In the genomic region with DNA sequence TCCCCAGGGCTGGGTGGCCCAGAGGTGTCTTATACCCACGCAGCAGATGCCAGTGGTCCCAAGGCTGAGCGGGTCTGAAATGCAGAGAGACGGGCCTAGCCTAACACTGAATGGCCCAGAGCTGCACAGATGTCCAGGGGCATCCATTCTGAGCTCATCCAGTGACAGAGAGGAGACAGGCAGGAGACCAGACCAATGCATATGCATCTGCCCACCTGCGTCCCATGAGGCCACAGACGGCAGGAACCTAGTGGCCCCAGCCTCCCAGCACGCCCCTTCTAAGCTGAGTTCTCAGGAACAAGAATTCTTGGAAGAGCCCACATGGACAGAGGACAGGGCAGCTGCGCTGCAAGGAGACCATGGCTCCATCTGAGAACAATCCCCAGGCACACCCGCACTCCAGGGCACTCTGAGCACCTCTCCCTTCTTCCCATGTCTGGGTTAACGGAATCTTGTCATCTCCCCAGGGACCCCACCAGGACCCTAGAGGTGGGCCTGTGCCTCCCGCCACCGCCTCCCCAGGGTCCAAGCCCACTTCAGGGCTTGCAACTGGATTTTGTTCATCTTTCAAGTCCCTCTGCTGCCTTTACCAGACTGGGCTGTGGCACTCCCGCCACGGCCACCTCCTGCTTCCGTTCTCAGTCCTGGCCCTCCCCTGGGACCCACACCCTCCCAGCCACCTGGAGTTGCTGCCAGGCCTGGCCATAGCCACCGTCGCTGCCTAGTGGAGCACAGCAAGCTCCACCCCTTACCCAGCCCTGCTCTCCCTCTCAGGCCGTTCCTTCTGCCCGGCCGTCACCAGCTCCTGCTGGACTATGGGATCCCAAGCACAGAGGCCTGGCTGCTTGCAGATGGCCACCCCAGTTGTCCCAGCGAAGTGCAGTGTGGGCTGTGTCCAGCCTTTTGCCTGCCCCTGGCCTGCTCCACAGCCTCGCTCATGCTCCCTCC, we compare ENCODE assay signal across 11 cellular contexts. TPM values are rescaled to one million over a fixed set of nuclear protein-coding genes. Genes with fewer than 3 reads are reported as not detected.
A peak's percentile ranks its signal among the peaks of the same experiment; 100 is the strongest.
DNase-seq lines count a peak whose midpoint lies in the region; ATAC-seq and TF ChIP-seq lines count a peak whose summit lies in the region.
"Had no signal": no experiment of that assay in that cellular context is flagged by ENCODE, and none has a peak within 500 bp of the region (broad histone marks: within the 10 kb centered on the region; RNA-seq: fewer than 3 reads in every experiment).

No MANE protein-coding gene starts in this region.

- BruUV-seq in A673 (replicated peaks; lab: Mats Ljungman, UMichigan): no TSS peak

- POLR2A ChIA-PET in activated CD4-positive, alpha-beta memory T cell treated with anti-CD3 and anti-CD28 coated beads, Interleukin-2, amount 10 ng/mL, durations not matched to agents 7 days and 5 days (lab: Charles Lee): no interaction called here
- POLR2A ChIA-PET in activated CD4-positive, alpha-beta memory T cell treated with anti-CD3 and anti-CD28 coated beads for 36 hours (lab: Charles Lee): no interaction called here
- POLR2A ChIA-PET in A673 (lab: Charles Lee; ENCODE audit: low non-redundant PET): no interaction called here

- no peaks in the 10 kb centered on the region for H3K36me3 ChIP-seq in WERI-Rb-1
- no peaks in the 10 kb centered on the region for H3K36me3 ChIP-seq in A673 (ENCODE audit: insufficient read depth, low read length, poor library complexity, severe bottlenecking)

- H3K9me3 Mint-ChIP-seq in activated CD4-positive, alpha-beta memory T cell treated with anti-CD3 and anti-CD28 coated beads, Interleukin-2, amount 10 ng/mL, durations not matched to agents 7 days and 5 days: no peaks in the 10 kb centered on the region
- H3K9me3 Mint-ChIP-seq in activated CD4-positive, alpha-beta memory T cell treated with anti-CD3 and anti-CD28 coated beads for 36 hours: no peaks in the 10 kb centered on the region
- H3K9me3 Mint-ChIP-seq: WTC11 had no signal

- H3K27ac ChIP-seq in WERI-Rb-1 (no peak overlapping the region), A673 (ENCODE audit: low read depth, low read length, poor library complexity, severe bottlenecking) (no peak overlapping the region)
- H3K27ac ChIP-seq: body of pancreas had no signal

- peaks cover 7% of the 10 kb centered on the region for H3K4me1 Mint-ChIP-seq in activated CD4-positive, alpha-beta memory T cell treated with anti-CD3 and anti-CD28 coated beads, Interleukin-2, amount 10 ng/mL, durations not matched to agents 7 days and 5 days
- peaks cover 13% of the 10 kb centered on the region for H3K4me1 Mint-ChIP-seq in activated CD4-positive, alpha-beta memory T cell treated with anti-CD3 and anti-CD28 coated beads for 36 hours (ENCODE audit: low read depth)

- H3K4me3 Mint-ChIP-seq in activated CD4-positive, alpha-beta memory T cell treated with anti-CD3 and anti-CD28 coated beads, Interleukin-2, amount 10 ng/mL, durations not matched to agents 7 days and 5 days: no peak overlapping the region
- H3K4me3 Mint-ChIP-seq in activated CD4-positive, alpha-beta memory T cell treated with anti-CD3 and anti-CD28 coated beads for 36 hours: no peak overlapping the region
- H3K4me3 Mint-ChIP-seq: WTC11 had no signal

- H3K9me3 ChIP-seq in WERI-Rb-1 (ENCODE audit: severe bottlenecking) (no peaks in the 10 kb centered on the region), A673 (ENCODE audit: low read depth, low read length, poor library complexity, severe bottlenecking) (no peaks in the 10 kb centered on the region)
- H3K9me3 ChIP-seq: body of pancreas had no signal

- no peaks in the 10 kb centered on the region for H3K36me3 Mint-ChIP-seq in activated CD4-positive, alpha-beta memory T cell treated with anti-CD3 and anti-CD28 coated beads, Interleukin-2, amount 10 ng/mL, durations not matched to agents 7 days and 5 days (ENCODE audit: low read depth)
- H3K36me3 Mint-ChIP-seq in activated CD4-positive, alpha-beta memory T cell treated with anti-CD3 and anti-CD28 coated beads for 36 hours: no peaks in the 10 kb centered on the region
- H3K36me3 Mint-ChIP-seq: WTC11 had no signal

- H3K27me3 ChIP-seq in WERI-Rb-1 (ENCODE audit: insufficient read depth, low read depth, severe bottlenecking): peaks cover 33% of the 10 kb centered on the region
- H3K27me3 ChIP-seq in A673 (replicated peaks; ENCODE audit: insufficient read depth, low read depth, low read length, poor library complexity): peaks cover 86% of the 10 kb centered on the region

- H3K4me1 ChIP-seq in A673 (ENCODE audit: insufficient read depth, low read length, poor library complexity, severe bottlenecking): no peaks in the 10 kb centered on the region

- H3K4me3 ChIP-seq in WERI-Rb-1 (ENCODE audit: low read depth, low read length) (no peak overlapping the region), A673 (ENCODE audit: low read depth, low read length, poor library complexity, severe bottlenecking) (no peak overlapping the region)
- H3K4me3 ChIP-seq: body of pancreas had no signal

- no peak overlapping the region for H3K27ac Mint-ChIP-seq in activated CD4-positive, alpha-beta memory T cell treated with anti-CD3 and anti-CD28 coated beads, Interleukin-2, amount 10 ng/mL, durations not matched to agents 7 days and 5 days
- no peak overlapping the region for H3K27ac Mint-ChIP-seq in activated CD4-positive, alpha-beta memory T cell treated with anti-CD3 and anti-CD28 coated beads for 36 hours
- H3K27ac Mint-ChIP-seq: WTC11 had no signal

- CTCF ChIA-PET in activated CD4-positive, alpha-beta memory T cell treated with anti-CD3 and anti-CD28 coated beads, Interleukin-2, amount 10 ng/mL, durations not matched to agents 7 days and 5 days (lab: Charles Lee): no interaction called here
- CTCF ChIA-PET in activated CD4-positive, alpha-beta memory T cell treated with anti-CD3 and anti-CD28 coated beads for 36 hours (lab: Charles Lee): no interaction called here
- CTCF ChIA-PET in A673 (lab: Charles Lee): no interaction called here

- intact Hi-C loops in activated CD4-positive, alpha-beta memory T cell treated with anti-CD3 and anti-CD28 coated beads for 36 hours (cut with micrococcal nuclease): no loop called here
- intact Hi-C loops in sciatic nerve (cut with DNase I): no loop called here
- intact Hi-C loops in A673 (cut with micrococcal nuclease; ENCODE audit: unreplicated experiment): no loop called here

- H3K27me3 Mint-ChIP-seq in activated CD4-positive, alpha-beta memory T cell treated with anti-CD3 and anti-CD28 coated beads, Interleukin-2, amount 10 ng/mL, durations not matched to agents 7 days and 5 days: peaks cover 48% of the 10 kb centered on the region
- H3K27me3 Mint-ChIP-seq in activated CD4-positive, alpha-beta memory T cell treated with anti-CD3 and anti-CD28 coated beads for 36 hours: peaks cover 37% of the 10 kb centered on the region

- ATAC-seq in HG02678 (IDR thresholded peaks at IDR 0.05; ENCODE audit: unreplicated experiment): peak; percentile 60
- no peak for ATAC-seq in sciatic nerve
- ATAC-seq: body of pancreas, WTC11 had no signal

- DNase-seq in activated CD4-positive, alpha-beta memory T cell treated with anti-CD3 and anti-CD28 coated beads, Interleukin-2, amount 10 ng/mL, durations not matched to agents 7 days and 5 days: peak; percentile 14
- DNase-seq in activated CD4-positive, alpha-beta memory T cell treated with anti-CD3 and anti-CD28 coated beads for 36 hours: no peak
- peak; percentile 14 for DNase-seq in WERI-Rb-1
- DNase-seq in sciatic nerve (ENCODE audit: low spot score): peak; percentile 47
- no peak for DNase-seq in A673 (ENCODE audit: low spot score)
- DNase-seq in LoVo (ENCODE audit: low spot score): no peak
- no peak for DNase-seq in occipital lobe (lab: John Stamatoyannopoulos, UW)

- TF ChIP-seq CTCF in WERI-Rb-1 (IDR thresholded peaks at IDR 0.05; ENCODE audit: low read depth, low read length) (no peak), A673 (conservative IDR thresholded peaks at IDR 0.05; ENCODE audit: low read depth, low read length) (no peak)

RNA-seq across cellular contexts. Expression of a gene that starts 3.3 kb away (rescaled TPM):
- not detected for total RNA-seq in activated CD4-positive, alpha-beta memory T cell treated with anti-CD3 and anti-CD28 coated beads, Interleukin-2, amount 10 ng/mL, durations not matched to agents 7 days and 5 days
- total RNA-seq in activated CD4-positive, alpha-beta memory T cell treated with anti-CD3 and anti-CD28 coated beads for 36 hours: not detected
- total RNA-seq in sciatic nerve (not detected), A673 (2021) (not detected in 2 replicates), occipital lobe (not detected)
- total RNA-seq: body of pancreas, frontal cortex had no signal

Comparison
In these comparisons a context has a peak if more than half of its experiments do, and no peak if none do; other contexts are left out.
1. DNase-seq: peak in activated CD4-positive, alpha-beta memory T cell treated with anti-CD3 and anti-CD28 coated beads, Interleukin-2, amount 10 ng/mL, durations not matched to agents 7 days and 5 days (single experiment), WERI-Rb-1 (single experiment) and sciatic nerve (single experiment); none in activated CD4-positive, alpha-beta memory T cell treated with anti-CD3 and anti-CD28 coated beads for 36 hours (single experiment), A673 (single experiment), LoVo (single experiment) and occipital lobe (single experiment).